Comparison of ENCODE assay signal across 13 cellular contexts in genomic region chr7:1494447-1494846, GRCh38. TPM values are rescaled to one million over a fixed set of nuclear protein-coding genes. Genes with fewer than 3 reads are reported as not detected.
DNase-seq lines count a peak whose midpoint lies in the region; ATAC-seq and TF ChIP-seq lines count a peak whose summit lies in the region.
"Had no signal": no experiment of that assay in that cellular context is flagged by ENCODE, and none has a peak within 500 bp of the region (broad histone marks: within the 10 kb centered on the region; RNA-seq: fewer than 3 reads in every experiment).

No MANE protein-coding gene starts in this region.

- H3K27me3 ChIP-seq in dorsolateral prefrontal cortex = no peaks in the 10 kb centered on the region

- ATAC-seq in HG02884 (IDR thresholded peaks at IDR 0.05; ENCODE audit: unreplicated experiment) = no peak
- ATAC-seq: GM23338, HCT116 had no signal

- DNase-seq in RWPE1 (ENCODE audit: low spot score) (no peak), dorsolateral prefrontal cortex (peak in 6 of 10 donors; percentile 39 to 76 (median 59)), occipital lobe (lab: John Stamatoyannopoulos, UW) (peak; percentile 43), NCI-H446 (lab: John Stamatoyannopoulos, UW) (no peak), globus pallidus (ENCODE audit: low spot score) (no peak), NCI-H1105 treated with DMSO at 0.1 percent for 48 hours (lab: John Stamatoyannopoulos, UW) (no peak)
- DNase-seq: ACHN; Caco-2; CD4-positive, alpha-beta T cell had no signal

- intact Hi-C loops in dorsolateral prefrontal cortex (cut with DNase I) = no loop called here

- H3K4me3 ChIP-seq in dorsolateral prefrontal cortex = no peak overlapping the region
- H3K4me3 ChIP-seq: GM23338 had no signal

- POLR2A ChIA-PET in RWPE1 (lab: Yijun Ruan, JAX; ENCODE audit: low non-redundant PET) = no interaction called here

- CTCF ChIA-PET in RWPE1 (lab: Yijun Ruan, JAX) = no interaction called here

- TF ChIP-seq CTCF in RWPE1 (conservative IDR thresholded peaks at IDR 0.05; ENCODE audit: low read depth) = no peak
- no peak for TF ChIP-seq CTCF in dorsolateral prefrontal cortex (IDR thresholded peaks at IDR 0.05 in 54 of 56, conservative IDR thresholded peaks at IDR 0.05 in 2 of 56; ENCODE audit: low read depth in 1 of 56, partially characterized antibody in 56 of 56)

- 0 out of 2 replicates have a peak overlapping the region, but pooled peaks have one; percentile 16 for H3K27ac ChIP-seq in RWPE1
- H3K27ac ChIP-seq in dorsolateral prefrontal cortex = peak overlapping the region in 17 of 59 donors; percentile 2 to 70 (median 51)
- H3K27ac ChIP-seq: C4-2B had no signal

RNA-seq across cellular contexts. Expression of gene INTS1, which starts 9.7 kb away (rescaled TPM):
- 100 to 1,000 TPM in 104 of 120 experiments, 10 to 100 TPM in 16; 86.1 to 155 (median 115) TPM for total RNA-seq in dorsolateral prefrontal cortex
- total RNA-seq in occipital lobe = 15.8 TPM

RNA-seq across cellular contexts. Expression of gene MICALL2, which starts 35.2 kb away (rescaled TPM):
- total RNA-seq in dorsolateral prefrontal cortex (100 to 1,000 TPM in 21 of 120 experiments, 10 to 100 TPM in 99; 38.3 to 170 (median 81.2) TPM), occipital lobe (4.2 TPM)

RNA-seq across cellular contexts. Expression of gene MAFK, which starts 36.1 kb away (rescaled TPM):
- total RNA-seq in dorsolateral prefrontal cortex (10 to 100 TPM; 20.6 to 96.7 (median 37.6) TPM), occipital lobe (6.9 TPM)

Comparison
In these comparisons a context has a peak if more than half of its experiments do, and no peak if none do; other contexts are left out.
1. DNase-seq: peak in dorsolateral prefrontal cortex (6 of 10) and occipital lobe (single experiment); none in RWPE1 (single experiment), NCI-H446 (0 of 2), globus pallidus (single experiment) and NCI-H1105 treated with DMSO at 0.1 percent for 48 hours (single experiment).